2 cellular contexts compared by ENCODE assay signal in the genomic region with DNA sequence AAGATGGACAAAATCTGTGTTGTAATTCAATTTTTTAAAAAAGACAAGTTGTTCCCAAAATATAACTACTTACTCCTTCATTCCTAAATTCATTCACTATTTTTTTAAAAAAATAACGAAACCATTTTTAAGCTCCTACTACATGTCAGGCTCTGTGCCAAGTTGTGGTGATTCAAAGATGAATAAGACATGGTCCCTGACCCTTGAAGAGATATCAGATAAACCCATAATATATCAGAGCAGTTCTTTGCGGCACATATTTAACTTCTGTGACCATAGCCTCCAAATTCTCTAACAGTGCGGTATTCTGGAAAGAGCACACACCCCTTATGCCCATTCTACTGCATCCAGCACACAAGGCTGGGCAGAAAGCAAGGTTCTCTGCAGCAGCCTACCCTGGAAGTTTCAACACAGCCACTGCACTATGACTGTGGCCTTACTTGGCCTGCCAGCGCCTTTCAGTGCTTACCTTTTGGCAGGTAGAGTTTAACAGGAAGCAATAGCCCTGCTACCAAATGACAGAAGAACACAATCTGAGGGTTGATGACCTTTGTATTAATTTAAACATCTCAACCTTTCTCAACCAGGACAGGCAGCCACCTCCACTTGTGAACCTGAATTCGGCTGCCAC.
TF ChIP-seq lines count a peak whose summit lies in the region.

No MANE protein-coding gene starts in this region.

TF ChIP-seq in IMR-90, 13 proteins besides CTCF, POLR2A, EP300 and RAD21:
- TF ChIP-seq BHLHE40 (IDR thresholded peaks at IDR 0.05; ENCODE audit: low read depth, low read length), result no peak
- no peak for TF ChIP-seq FOS (IDR thresholded peaks at IDR 0.05; ENCODE audit: low read depth, low read length)
- no peak for TF ChIP-seq RCOR1 (IDR thresholded peaks at IDR 0.05; ENCODE audit: insufficient replicate concordance, low read length)
- TF ChIP-seq, protein P1, sequence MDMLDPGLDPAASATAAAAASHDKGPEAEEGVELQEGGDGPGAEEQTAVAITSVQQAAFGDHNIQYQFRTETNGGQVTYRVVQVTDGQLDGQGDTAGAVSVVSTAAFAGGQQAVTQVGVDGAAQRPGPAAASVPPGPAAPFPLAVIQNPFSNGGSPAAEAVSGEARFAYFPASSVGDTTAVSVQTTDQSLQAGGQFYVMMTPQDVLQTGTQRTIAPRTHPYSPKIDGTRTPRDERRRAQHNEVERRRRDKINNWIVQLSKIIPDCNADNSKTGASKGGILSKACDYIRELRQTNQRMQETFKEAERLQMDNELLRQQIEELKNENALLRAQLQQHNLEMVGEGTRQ (IDR thresholded peaks at IDR 0.05; ENCODE audit: low read depth, low read length), result no peak
- TF ChIP-seq CEBPB (IDR thresholded peaks at IDR 0.05; ENCODE audit: low read depth, low read length), result no peak

TF ChIP-seq in WTC11, 78 proteins besides CTCF, POLR2A, EP300 and RAD21:
- TF ChIP-seq, protein P2, sequence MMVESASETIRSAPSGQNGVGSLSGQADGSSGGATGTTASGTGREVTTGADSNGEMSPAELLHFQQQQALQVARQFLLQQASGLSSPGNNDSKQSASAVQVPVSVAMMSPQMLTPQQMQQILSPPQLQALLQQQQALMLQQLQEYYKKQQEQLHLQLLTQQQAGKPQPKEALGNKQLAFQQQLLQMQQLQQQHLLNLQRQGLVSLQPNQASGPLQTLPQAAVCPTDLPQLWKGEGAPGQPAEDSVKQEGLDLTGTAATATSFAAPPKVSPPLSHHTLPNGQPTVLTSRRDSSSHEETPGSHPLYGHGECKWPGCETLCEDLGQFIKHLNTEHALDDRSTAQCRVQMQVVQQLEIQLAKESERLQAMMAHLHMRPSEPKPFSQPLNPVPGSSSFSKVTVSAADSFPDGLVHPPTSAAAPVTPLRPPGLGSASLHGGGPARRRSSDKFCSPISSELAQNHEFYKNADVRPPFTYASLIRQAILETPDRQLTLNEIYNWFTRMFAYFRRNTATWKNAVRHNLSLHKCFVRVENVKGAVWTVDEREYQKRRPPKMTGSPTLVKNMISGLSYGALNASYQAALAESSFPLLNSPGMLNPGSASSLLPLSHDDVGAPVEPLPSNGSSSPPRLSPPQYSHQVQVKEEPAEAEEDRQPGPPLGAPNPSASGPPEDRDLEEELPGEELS (CRISPR knock-in tag; IDR thresholded peaks at IDR 0.05), result no peak
- TF ChIP-seq ZNF416 (CRISPR knock-in tag; IDR thresholded peaks at IDR 0.05), result no peak
- TF ChIP-seq SOX15 (CRISPR knock-in tag; IDR thresholded peaks at IDR 0.05), result no peak
- no peak for TF ChIP-seq JAZF1 (CRISPR knock-in tag; IDR thresholded peaks at IDR 0.05)
- TF ChIP-seq OVOL2 (CRISPR knock-in tag; IDR thresholded peaks at IDR 0.05; ENCODE audit: borderline replicate concordance), result no peak
- no peak for TF ChIP-seq NFE2L1 (CRISPR knock-in tag; IDR thresholded peaks at IDR 0.05)
- TF ChIP-seq, protein P3, sequence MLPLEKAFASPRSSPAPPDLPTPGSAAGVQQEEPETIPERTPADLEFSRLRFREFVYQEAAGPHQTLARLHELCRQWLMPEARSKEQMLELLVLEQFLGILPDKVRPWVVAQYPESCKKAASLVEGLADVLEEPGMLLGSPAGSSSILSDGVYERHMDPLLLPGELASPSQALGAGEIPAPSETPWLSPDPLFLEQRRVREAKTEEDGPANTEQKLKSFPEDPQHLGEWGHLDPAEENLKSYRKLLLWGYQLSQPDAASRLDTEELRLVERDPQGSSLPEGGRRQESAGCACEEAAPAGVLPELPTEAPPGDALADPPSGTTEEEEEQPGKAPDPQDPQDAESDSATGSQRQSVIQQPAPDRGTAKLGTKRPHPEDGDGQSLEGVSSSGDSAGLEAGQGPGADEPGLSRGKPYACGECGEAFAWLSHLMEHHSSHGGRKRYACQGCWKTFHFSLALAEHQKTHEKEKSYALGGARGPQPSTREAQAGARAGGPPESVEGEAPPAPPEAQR (CRISPR knock-in tag; IDR thresholded peaks at IDR 0.05), result no peak
- TF ChIP-seq, protein P4, sequence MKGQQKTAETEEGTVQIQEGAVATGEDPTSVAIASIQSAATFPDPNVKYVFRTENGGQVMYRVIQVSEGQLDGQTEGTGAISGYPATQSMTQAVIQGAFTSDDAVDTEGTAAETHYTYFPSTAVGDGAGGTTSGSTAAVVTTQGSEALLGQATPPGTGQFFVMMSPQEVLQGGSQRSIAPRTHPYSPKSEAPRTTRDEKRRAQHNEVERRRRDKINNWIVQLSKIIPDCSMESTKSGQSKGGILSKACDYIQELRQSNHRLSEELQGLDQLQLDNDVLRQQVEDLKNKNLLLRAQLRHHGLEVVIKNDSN (CRISPR knock-in tag; IDR thresholded peaks at IDR 0.05), result no peak
